ENCODE assay signal across 16 cellular contexts in the genomic region with DNA sequence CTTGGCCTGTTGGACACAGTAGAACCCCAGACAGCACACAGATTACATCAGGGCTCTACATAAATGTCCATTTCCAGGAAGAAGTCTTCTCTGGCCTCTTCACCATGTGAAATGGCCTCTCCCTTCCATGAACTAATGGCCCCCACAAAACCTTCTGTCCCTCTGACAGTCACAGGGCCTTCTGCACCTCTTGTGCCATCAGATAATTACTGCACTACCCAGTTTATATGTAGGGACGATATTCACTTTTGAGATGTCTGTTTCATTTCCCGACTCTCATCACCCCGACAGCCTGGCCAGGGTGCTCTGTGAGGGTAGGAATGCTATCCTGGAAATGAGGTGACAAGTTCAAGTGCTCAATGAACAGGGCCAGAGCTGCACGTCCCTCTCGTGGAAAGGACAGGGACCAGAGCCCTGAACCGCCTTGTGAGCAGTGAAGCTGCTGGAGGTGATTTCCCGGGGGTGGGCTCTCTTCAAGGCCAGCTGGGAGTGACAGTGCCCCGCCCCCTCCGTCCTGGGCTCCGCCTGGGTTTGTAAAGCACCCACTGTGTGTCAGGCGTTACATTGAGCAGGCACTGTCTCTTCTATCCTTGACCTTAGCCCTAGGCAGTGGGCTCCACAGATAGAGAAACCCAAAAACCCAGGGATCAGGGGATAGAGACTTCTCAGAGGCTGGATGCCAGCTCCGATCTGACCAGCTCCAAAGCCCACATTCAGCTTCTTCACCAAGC. TPM values are rescaled to one million over a fixed set of nuclear protein-coding genes. Genes with fewer than 3 reads are reported as not detected.
DNase-seq lines count a peak whose midpoint lies in the region; ATAC-seq and TF ChIP-seq lines count a peak whose summit lies in the region.
"Had no signal": no experiment of that assay in that cellular context is flagged by ENCODE, and none has a peak within 500 bp of the region (broad histone marks: within the 10 kb centered on the region; RNA-seq: fewer than 3 reads in every experiment).

No MANE protein-coding gene starts in this region.

- peak overlapping the region in 50 of 59 donors; percentile 3 to 93 (median 70) for H3K27ac ChIP-seq in dorsolateral prefrontal cortex
- H3K27ac ChIP-seq: 22Rv1, KMS-11 had no signal

- H3K9ac ChIP-seq in Loucy (ENCODE audit: low read depth, low read length, poor library complexity, severe bottlenecking), result no peak overlapping the region
- H3K9ac ChIP-seq: KMS-11 had no signal

- no peaks in the 10 kb centered on the region for H3K9me3 Mint-ChIP-seq in T-helper 1 cell treated with Interleukin-12 subunit alpha and Interleukin-12 subunit beta and Interleukin-4 antibody, amounts not matched to agents 30 μg/mL and 1 μg/mL, for 36 hours
- H3K9me3 Mint-ChIP-seq in nephron progenitor cell, result no peaks in the 10 kb centered on the region
- H3K9me3 Mint-ChIP-seq: activated naive CD4-positive, alpha-beta T cell treated with anti-CD3 and anti-CD28 coated beads, Interleukin-2, amount 50 U/mL, for 72 hours had no signal

- H3K79me2 ChIP-seq in Loucy (ENCODE audit: insufficient read depth, low read length), result peaks cover 22% of the 10 kb centered on the region

- DNase-seq in T-helper 1 cell (no peak), dorsolateral prefrontal cortex (no peak), nephron progenitor cell (no peak), DMS114 treated with DMSO at 0.1 percent for 48 hours (lab: John Stamatoyannopoulos, UW; ENCODE audit: unreplicated experiment) (no peak), SHP77 treated with DMSO at 0.1 percent for 48 hours (lab: John Stamatoyannopoulos, UW) (no peak)
- DNase-seq: cerebellar nuclear complex, GDM1, NCI-H510A, SW 1271 had no signal

- H3K27me3 ChIP-seq in Loucy (ENCODE audit: insufficient read depth, low read length, poor library complexity, severe bottlenecking) (no peaks in the 10 kb centered on the region), dorsolateral prefrontal cortex (peaks cover 0 to 6% (median 0%) of the 10 kb centered on the region in 45 donors)

- H3K9me3 ChIP-seq in Loucy (ENCODE audit: insufficient read depth, low read depth, low read length), result no peaks in the 10 kb centered on the region

- H3K27me3 Mint-ChIP-seq in T-helper 1 cell treated with Interleukin-12 subunit alpha and Interleukin-12 subunit beta and Interleukin-4 antibody, amounts not matched to agents 30 μg/mL and 1 μg/mL, for 36 hours (ENCODE audit: low read depth), result peaks cover 21% of the 10 kb centered on the region
- peaks cover 63% of the 10 kb centered on the region for H3K27me3 Mint-ChIP-seq in nephron progenitor cell (ENCODE audit: low read depth, poor library complexity)

- no peaks in the 10 kb centered on the region for H3F3A ChIP-seq in Loucy (ENCODE audit: low read depth)

- peaks cover 19% of the 10 kb centered on the region for H3K36me3 Mint-ChIP-seq in T-helper 1 cell treated with Interleukin-12 subunit alpha and Interleukin-12 subunit beta and Interleukin-4 antibody, amounts not matched to agents 30 μg/mL and 1 μg/mL, for 36 hours (ENCODE audit: low read depth)
- H3K36me3 Mint-ChIP-seq in nephron progenitor cell (ENCODE audit: low read depth), result no peaks in the 10 kb centered on the region

- no peaks in the 10 kb centered on the region for H3K36me3 ChIP-seq in Loucy (ENCODE audit: insufficient read depth, low read length)

- ATAC-seq in GM21526 (IDR thresholded peaks at IDR 0.05; ENCODE audit: low FRiP score, unreplicated experiment), result no peak
- ATAC-seq: activated naive CD4-positive, alpha-beta T cell treated with anti-CD3 and anti-CD28 coated beads, Interleukin-2, amount 50 U/mL, for 72 hours had no signal

- peaks cover 23% of the 10 kb centered on the region for H3K4me1 Mint-ChIP-seq in T-helper 1 cell treated with Interleukin-12 subunit alpha and Interleukin-12 subunit beta and Interleukin-4 antibody, amounts not matched to agents 30 μg/mL and 1 μg/mL, for 36 hours (ENCODE audit: low read depth)
- H3K4me1 Mint-ChIP-seq in nephron progenitor cell, result peaks cover 42% of the 10 kb centered on the region

- H3K4me3 ChIP-seq in Loucy (ENCODE audit: low read length, poor library complexity, severe bottlenecking) (no peak overlapping the region), dorsolateral prefrontal cortex (no peak overlapping the region)
- H3K4me3 ChIP-seq: smooth muscle cell had no signal

- TF ChIP-seq CTCF in Loucy (conservative IDR thresholded peaks at IDR 0.05; ENCODE audit: low read length) (no peak), dorsolateral prefrontal cortex (IDR thresholded peaks at IDR 0.05 in 54 of 56, conservative IDR thresholded peaks at IDR 0.05 in 2 of 56; ENCODE audit: low read depth in 1 of 56, partially characterized antibody in 56 of 56) (no peak), nephron progenitor cell (IDR thresholded peaks at IDR 0.05) (no peak)

- intact Hi-C loops in dorsolateral prefrontal cortex (cut with DNase I), result no loop called here

- no peak overlapping the region for H3K4me2 ChIP-seq in Loucy (ENCODE audit: low read depth, low read length, poor library complexity, severe bottlenecking)
- H3K4me2 ChIP-seq: KMS-11, smooth muscle cell had no signal

- H3K9me2 ChIP-seq in Loucy (replicated peaks; ENCODE audit: low read depth, low read length), result no peaks in the 10 kb centered on the region

- peak overlapping the region; percentile 95 for H3K27ac Mint-ChIP-seq in T-helper 1 cell treated with Interleukin-12 subunit alpha and Interleukin-12 subunit beta and Interleukin-4 antibody, amounts not matched to agents 30 μg/mL and 1 μg/mL, for 36 hours
- H3K27ac Mint-ChIP-seq in nephron progenitor cell, result no peak overlapping the region
- H3K27ac Mint-ChIP-seq: activated naive CD4-positive, alpha-beta T cell treated with anti-CD3 and anti-CD28 coated beads, Interleukin-2, amount 50 U/mL, for 72 hours had no signal

- peak overlapping the region; percentile 69; the same call in 1 of the 2 replicates for H2AFZ ChIP-seq in Loucy (ENCODE audit: low read length)

- no peaks in the 10 kb centered on the region for H4K20me1 ChIP-seq in Loucy (ENCODE audit: insufficient read depth, low read length, poor library complexity, severe bottlenecking)

- H3K4me3 Mint-ChIP-seq in T-helper 1 cell treated with Interleukin-12 subunit alpha and Interleukin-12 subunit beta and Interleukin-4 antibody, amounts not matched to agents 30 μg/mL and 1 μg/mL, for 36 hours, result peak overlapping the region; percentile 87
- peak overlapping the region; percentile 57 for H3K4me3 Mint-ChIP-seq in nephron progenitor cell

- H3K4me1 ChIP-seq in Loucy (ENCODE audit: insufficient read depth, low read length, poor library complexity, severe bottlenecking), result peaks cover 26% of the 10 kb centered on the region

RNA-seq across cellular contexts. Expression of a gene that starts 3.1 kb away (rescaled TPM):
- total RNA-seq in dorsolateral prefrontal cortex, result 10 to 100 TPM in 89 of 120 experiments, 1 to 10 TPM in 31; 6.0 to 19.9 (median 11.3) TPM

RNA-seq across cellular contexts. Expression of a gene that starts 10.2 kb away (rescaled TPM):
- 10 to 100 TPM; 16.2 to 32.0 (median 24.6) TPM for total RNA-seq in dorsolateral prefrontal cortex
